18 cellular contexts compared by ENCODE assay signal in genomic region chr12:116779597-116779996, GRCh38.
"Had no signal": no experiment of that assay in that cellular context is flagged by ENCODE, and none has a peak within 500 bp of the region (broad histone marks: within the 10 kb centered on the region; RNA-seq: fewer than 3 reads in every experiment).

No MANE protein-coding gene starts in this region.

- ATAC-seq: HepG2, SK-N-SH treated with all-trans-retinoic acid at 6 μM for 48 hours had no signal

- H3K27ac ChIP-seq: KMS-11, RWPE1 had no signal

- DNase-seq: IMR-90, Kasumi-1, MM.1S, NCI-H1092 treated with DMSO at 0.1 percent for 48 hours, NCI-H1436, NCI-H187, NCI-H2029, NCI-H2081 treated with DMSO at 0.1 percent for 48 hours, NCI-H2171 treated with DMSO at 0.1 percent for 48 hours, NCI-H510A, NCI-H524 treated with DMSO at 0.1 percent for 48 hours, NCI-H69, NCI-H774, SHP77 had no signal
